Comparison of ENCODE assay signal across 9 cellular contexts in the genomic region with DNA sequence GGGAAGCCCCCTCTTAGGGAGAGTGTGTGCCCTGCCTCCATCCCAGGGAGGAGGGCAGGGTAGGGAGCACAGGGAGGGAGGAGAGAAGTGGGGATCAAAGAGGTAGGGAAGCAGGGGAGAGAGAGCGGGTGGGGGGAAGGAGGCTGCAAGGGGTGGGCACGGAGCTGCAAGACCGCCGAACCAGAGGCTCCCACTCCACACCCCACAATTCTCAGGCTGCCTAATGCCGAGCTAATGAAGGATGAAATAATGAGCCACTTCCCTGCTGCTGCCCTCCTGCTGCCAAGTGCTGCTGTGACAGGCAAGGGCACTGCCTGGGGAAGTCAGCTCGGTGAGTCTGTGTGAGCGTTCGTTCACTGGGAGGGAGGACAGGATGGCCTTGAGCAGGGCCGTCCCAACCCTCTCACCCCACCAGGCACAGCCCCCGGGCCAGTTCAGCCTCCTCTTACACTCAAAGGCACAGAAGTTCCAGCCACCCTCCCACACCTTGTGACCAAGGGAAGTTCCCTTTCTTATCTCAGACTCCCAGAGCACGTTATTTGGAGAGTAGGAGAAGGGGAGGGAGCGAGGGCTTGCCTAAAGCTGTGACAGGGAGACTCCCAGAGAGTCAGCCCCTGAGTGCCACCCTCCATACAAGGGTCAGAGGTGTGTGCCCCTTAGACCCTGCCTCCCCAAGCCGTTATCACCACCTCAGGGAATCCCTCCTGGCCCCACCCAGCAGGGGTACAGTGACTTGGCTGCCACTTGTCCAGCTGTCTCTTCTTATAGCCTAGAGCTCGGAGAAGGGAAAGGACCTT. TPM values are rescaled to one million over a fixed set of nuclear protein-coding genes. Genes with fewer than 3 reads are reported as not detected.
DNase-seq lines count a peak whose midpoint lies in the region; ATAC-seq, FAIRE-seq and TF ChIP-seq lines count a peak whose summit lies in the region.
"Had no signal": no experiment of that assay in that cellular context is flagged by ENCODE, and none has a peak within 500 bp of the region (broad histone marks: within the 10 kb centered on the region; RNA-seq: fewer than 3 reads in every experiment).

No MANE protein-coding gene starts in this region.

- BruUV-seq in Calu3 (replicated peaks; lab: Mats Ljungman, UMichigan) = no TSS peak

- no peaks in the 10 kb centered on the region for H3K79me2 ChIP-seq in keratinocyte (ENCODE audit: control insufficient read depth, insufficient read depth, low read length)

- H3K27ac ChIP-seq in keratinocyte (ENCODE audit: control insufficient read depth, insufficient read depth, low read length) (no peak overlapping the region), suprapubic skin (no peak overlapping the region)

- H3K9me1 ChIP-seq in keratinocyte (ENCODE audit: control insufficient read depth, extremely low read depth, insufficient read depth, low read length) = no peaks in the 10 kb centered on the region

- 41% methylated on average over 14 of the region's 14 CpGs for WGBS in suprapubic skin

- intact Hi-C loops in Calu3 (cut with micrococcal nuclease; ENCODE audit: unreplicated experiment) = no loop called here

- no peak overlapping the region for H2AFZ ChIP-seq in keratinocyte (ENCODE audit: control insufficient read depth, low read length)

- H3K4me1 ChIP-seq in BE2C (no peaks in the 10 kb centered on the region), keratinocyte (ENCODE audit: control insufficient read depth, extremely low read depth, insufficient read depth, low read length) (peaks cover 10% of the 10 kb centered on the region), suprapubic skin (peaks cover 12% of the 10 kb centered on the region)

- no peak for TF ChIP-seq EP300 in suprapubic skin (IDR thresholded peaks at IDR 0.05)

- peaks cover 20% of the 10 kb centered on the region for H3K4me1 Mint-ChIP-seq in HFFc6 (ENCODE audit: low read depth)
- H3K4me1 Mint-ChIP-seq in activated naive CD8-positive, alpha-beta T cell treated with anti-CD3 and anti-CD28 coated beads, Interleukin-2, amount 50 U/mL, for 24 hours = peaks cover 13% of the 10 kb centered on the region
- H3K4me1 Mint-ChIP-seq in Calu3 (ENCODE audit: low read depth, unreplicated experiment) = no peaks in the 10 kb centered on the region

- H3K36me3 ChIP-seq in BE2C (no peaks in the 10 kb centered on the region), keratinocyte (ENCODE audit: control insufficient read depth in 2 of 2, extremely low read depth in 1 of 2, insufficient read depth in 2 of 2, low read length in 2 of 2) (no peaks in the 10 kb centered on the region), suprapubic skin (no peaks in the 10 kb centered on the region)

- dilution Hi-C loops in keratinocyte (cut with MboI; ENCODE audit: extremely low pct_ligation_motif_present, low sequenced_read_pairs) = no loop called here

- H3K4me3 ChIP-seq in BE2C (ENCODE audit: low read depth, low read length) = no peak overlapping the region; the same call in 1 of the 2 replicates
- no peak overlapping the region for H3K4me3 ChIP-seq in keratinocyte (ENCODE audit: control insufficient read depth in 2 of 3, extremely low read depth in 1 of 3, insufficient read depth in 2 of 3, low read depth in 1 of 3, low read length in 3 of 3)
- H3K4me3 ChIP-seq in suprapubic skin = no peak overlapping the region

- ATAC-seq in activated naive CD8-positive, alpha-beta T cell treated with anti-CD3 and anti-CD28 coated beads, Interleukin-2, amount 50 U/mL, for 24 hours = peak; percentile 42
- ATAC-seq in HG03442 (IDR thresholded peaks at IDR 0.05; ENCODE audit: unreplicated experiment) = no peak

- CTCF ChIA-PET in Calu3 (lab: Charles Lee) = interaction anchor here (0.6 to 0.7 kb wide), 3 partner anchors 30 to 47 kb away, joined by 3 read pairs; no protein-coding TSS in a partner anchor

- no peaks in the 10 kb centered on the region for H3K36me3 Mint-ChIP-seq in HFFc6 (ENCODE audit: low read depth)
- H3K36me3 Mint-ChIP-seq in activated naive CD8-positive, alpha-beta T cell treated with anti-CD3 and anti-CD28 coated beads, Interleukin-2, amount 50 U/mL, for 24 hours (ENCODE audit: low read depth) = no peaks in the 10 kb centered on the region
- peaks cover 5% of the 10 kb centered on the region for H3K36me3 Mint-ChIP-seq in Calu3 (ENCODE audit: insufficient read depth, unreplicated experiment)

- H3K4me3 Mint-ChIP-seq in HFFc6 (no peak overlapping the region), Calu3 (ENCODE audit: low read depth, unreplicated experiment) (no peak overlapping the region)
- no peak overlapping the region for H3K4me3 Mint-ChIP-seq in activated naive CD8-positive, alpha-beta T cell treated with anti-CD3 and anti-CD28 coated beads, Interleukin-2, amount 50 U/mL, for 24 hours
- H3K4me3 Mint-ChIP-seq: activated naive CD8-positive, alpha-beta T cell had no signal

- H3K9me3 Mint-ChIP-seq in HFFc6 = no peaks in the 10 kb centered on the region
- no peaks in the 10 kb centered on the region for H3K9me3 Mint-ChIP-seq in activated naive CD8-positive, alpha-beta T cell treated with anti-CD3 and anti-CD28 coated beads, Interleukin-2, amount 50 U/mL, for 24 hours
- no peaks in the 10 kb centered on the region for H3K9me3 Mint-ChIP-seq in Calu3 (ENCODE audit: low read depth, unreplicated experiment)

- H3K9me3 ChIP-seq in BE2C (no peaks in the 10 kb centered on the region), keratinocyte (ENCODE audit: control insufficient read depth, low read depth, low read length) (no peaks in the 10 kb centered on the region), suprapubic skin (no peaks in the 10 kb centered on the region)

- no peak overlapping the region for H3K9ac ChIP-seq in keratinocyte (ENCODE audit: control insufficient read depth, extremely low read depth, insufficient read depth, low read length)

- H3K27ac Mint-ChIP-seq in HFFc6 (no peak overlapping the region), Calu3 (ENCODE audit: unreplicated experiment) (no peak overlapping the region)
- no peak overlapping the region for H3K27ac Mint-ChIP-seq in activated naive CD8-positive, alpha-beta T cell treated with anti-CD3 and anti-CD28 coated beads, Interleukin-2, amount 50 U/mL, for 24 hours
- H3K27ac Mint-ChIP-seq: activated naive CD8-positive, alpha-beta T cell had no signal

- H3K27me3 ChIP-seq in BE2C (no peaks in the 10 kb centered on the region), keratinocyte (ENCODE audit: control insufficient read depth, extremely low read depth, insufficient read depth, low read length) (no peaks in the 10 kb centered on the region), suprapubic skin (no peaks in the 10 kb centered on the region)

- peak; percentile 28 for TF ChIP-seq CTCF in BE2C (IDR thresholded peaks at IDR 0.05; ENCODE audit: low read depth, low read length)
- TF ChIP-seq CTCF in HFFc6 (IDR thresholded peaks at IDR 0.05) = peak; percentile 41
- TF ChIP-seq CTCF in keratinocyte (optimal IDR thresholded peaks at IDR 0.05 in 1 of 3, IDR thresholded peaks at IDR 0.05 in 1 of 3, conservative IDR thresholded peaks at IDR 0.05 in 1 of 3; ENCODE audit: extremely low read depth in 1 of 3, insufficient read depth in 2 of 3, low read length in 3 of 3) = peak in 1 of 3 experiments; percentile 37
- TF ChIP-seq CTCF in suprapubic skin (IDR thresholded peaks at IDR 0.05) = peak in 1 of 2 donors; percentile 21
- no peak for TF ChIP-seq CTCF in Calu3 (IDR thresholded peaks at IDR 0.05; ENCODE audit: unreplicated experiment)

- no peak for TF ChIP-seq POLR2A in suprapubic skin (IDR thresholded peaks at IDR 0.05)

- H3K4me2 ChIP-seq in keratinocyte (ENCODE audit: control insufficient read depth, extremely low read depth, insufficient read depth, low read depth, low read length) = peak overlapping the region; percentile 3

- H3K27me3 Mint-ChIP-seq in HFFc6 (ENCODE audit: insufficient read depth) = no peaks in the 10 kb centered on the region; the same call in 1 of the 2 replicates
- H3K27me3 Mint-ChIP-seq in activated naive CD8-positive, alpha-beta T cell treated with anti-CD3 and anti-CD28 coated beads, Interleukin-2, amount 50 U/mL, for 24 hours = no peaks in the 10 kb centered on the region
- H3K27me3 Mint-ChIP-seq in Calu3 (ENCODE audit: unreplicated experiment) = no peaks in the 10 kb centered on the region
- H3K27me3 Mint-ChIP-seq: activated naive CD8-positive, alpha-beta T cell had no signal

- DNase-seq in BE2C (peak; percentile 34), HFFc6 (peak; percentile 27), keratinocyte (ENCODE audit: low read depth, low spot score) (no peak), suprapubic skin (ENCODE audit: low spot score in 2 of 2) (no peak), Calu3 (no peak)
- DNase-seq in activated naive CD8-positive, alpha-beta T cell treated with anti-CD3 and anti-CD28 coated beads, Interleukin-2, amount 50 U/mL, for 24 hours = no peak
- no peak for DNase-seq in central memory CD4-positive, alpha-beta T cell

- no peaks in the 10 kb centered on the region for H4K20me1 ChIP-seq in keratinocyte (ENCODE audit: control insufficient read depth, extremely low read depth, insufficient read depth, low read length)

- no peak for FAIRE-seq in keratinocyte (lab: Jason Lieb, UNC)

RNA-seq across cellular contexts. Expression of gene GLYCTK, which starts 12.4 kb away (rescaled TPM):
- polyA plus RNA-seq in BE2C (2012; ENCODE audit: insufficient read depth, insufficient read length, low read depth) = 27.8 TPM
- total RNA-seq in HFFc6 (2021; fragmentation: NEBNext Ultra II Directional; extraction: Animal tissue kit (Norgen Biotek cat#: 25700)) = 1 to 10 TPM; 7.0 to 9.9 (median 8.7) TPM
- polyA plus RNA-seq in keratinocyte = 4.9 to 5.7 TPM (median 5.0 TPM) in 3 replicates
- polyA plus RNA-seq in keratinocyte (2011; ENCODE audit: low read depth) = 0.39 TPM
- polyA plus RNA-seq in keratinocyte (2011; cell fraction: cytosol; rRNA removed) = 1.8 and 3.3 TPM in 2 replicates
- polyA plus RNA-seq in keratinocyte (2011; cell fraction: nucleus; rRNA removed) = 12.1 and 14.6 TPM in 2 replicates
- polyA plus RNA-seq in keratinocyte (2012; ENCODE audit: low replicate concordance) = 1.4 and 4.6 TPM in 2 replicates
- 4.5 to 5.3 TPM (median 5.2 TPM) in 3 replicates for polyA minus RNA-seq in keratinocyte
- 4.8 TPM for polyA minus RNA-seq in keratinocyte (2011; cell fraction: cytosol; rRNA and poly(A)+ RNA removed)
- 4.6 and 4.7 TPM in 2 replicates for polyA minus RNA-seq in keratinocyte (2011; cell fraction: nucleus; rRNA and poly(A)+ RNA removed)
- total RNA-seq in suprapubic skin = 10 to 100 TPM in 1 of 4 donors, 1 to 10 TPM in 3; 2.6 to 11.9 (median 6.4) TPM
- 9.4 and 10.7 TPM in 2 replicates for total RNA-seq in Calu3 (2022)

RNA-seq across cellular contexts. Expression of gene DNAH1, which starts 16.1 kb away (rescaled TPM):
- polyA plus RNA-seq in BE2C (2012; ENCODE audit: insufficient read depth, insufficient read length, low read depth) = 3.7 TPM
- total RNA-seq in HFFc6 (2021; fragmentation: NEBNext Ultra II Directional; extraction: Animal tissue kit (Norgen Biotek cat#: 25700)) = 1 to 10 TPM; 1.4 to 2.1 (median 1.8) TPM
- polyA plus RNA-seq in keratinocyte = 0.33 to 1.1 TPM (median 0.70 TPM) in 3 replicates
- polyA plus RNA-seq in keratinocyte (2011; ENCODE audit: low read depth) = 0.59 TPM
- polyA plus RNA-seq in keratinocyte (2011; cell fraction: cytosol; rRNA removed) = 0.44 and 0.47 TPM in 2 replicates
- polyA plus RNA-seq in keratinocyte (2011; cell fraction: nucleus; rRNA removed) = 5.2 and 8.3 TPM in 2 replicates
- 0.38 and 1.1 TPM in 2 replicates for polyA plus RNA-seq in keratinocyte (2012; ENCODE audit: low replicate concordance)
- 1.5 to 6.2 TPM (median 3.7 TPM) in 3 replicates for polyA minus RNA-seq in keratinocyte
- polyA minus RNA-seq in keratinocyte (2011; cell fraction: cytosol; rRNA and poly(A)+ RNA removed) = 0.58 TPM
- 2.4 and 4.2 TPM in 2 replicates for polyA minus RNA-seq in keratinocyte (2011; cell fraction: nucleus; rRNA and poly(A)+ RNA removed)
- total RNA-seq in suprapubic skin (10 to 100 TPM in 1 of 4 donors, 1 to 10 TPM in 3; 3.4 to 10.1 (median 7.7) TPM), Calu3 (2022) (10.2 and 13.1 TPM in 2 replicates)

RNA-seq across cellular contexts. Expression of gene WDR82, which starts 21.6 kb away (rescaled TPM):
- 64.6 TPM for polyA plus RNA-seq in BE2C (2012; ENCODE audit: insufficient read depth, insufficient read length, low read depth)
- 10 to 100 TPM; 55.2 to 62.0 (median 58.6) TPM for total RNA-seq in HFFc6 (2021; fragmentation: NEBNext Ultra II Directional; extraction: Animal tissue kit (Norgen Biotek cat#: 25700))
- polyA plus RNA-seq in keratinocyte = 53.1 to 75.1 TPM (median 74.4 TPM) in 3 replicates
- polyA plus RNA-seq in keratinocyte (2011; ENCODE audit: low read depth) = 21.7 TPM
- polyA plus RNA-seq in keratinocyte (2011; cell fraction: cytosol; rRNA removed) = 41.5 and 63.2 TPM in 2 replicates
- polyA plus RNA-seq in keratinocyte (2011; cell fraction: nucleus; rRNA removed) = 44.9 and 48.6 TPM in 2 replicates
- 36.5 and 62.0 TPM in 2 replicates for polyA plus RNA-seq in keratinocyte (2012; ENCODE audit: low replicate concordance)
- polyA minus RNA-seq in keratinocyte = 44.0 to 86.1 TPM (median 63.8 TPM) in 3 replicates
- 39.5 TPM for polyA minus RNA-seq in keratinocyte (2011; cell fraction: cytosol; rRNA and poly(A)+ RNA removed)
- polyA minus RNA-seq in keratinocyte (2011; cell fraction: nucleus; rRNA and poly(A)+ RNA removed) = 28.3 and 53.8 TPM in 2 replicates
- total RNA-seq in suprapubic skin (10 to 100 TPM; 46.7 to 57.6 (median 52.5) TPM), Calu3 (2022) (55.4 and 59.7 TPM in 2 replicates)

RNA-seq across cellular contexts. Expression of gene PPM1M, which starts 54.5 kb away (rescaled TPM):
- 5.6 TPM for polyA plus RNA-seq in BE2C (2012; ENCODE audit: insufficient read depth, insufficient read length, low read depth)
- 10 to 100 TPM; 20.8 to 23.4 (median 20.9) TPM for total RNA-seq in HFFc6 (2021; fragmentation: NEBNext Ultra II Directional; extraction: Animal tissue kit (Norgen Biotek cat#: 25700))
- 6.4 to 8.0 TPM (median 6.5 TPM) in 3 replicates for polyA plus RNA-seq in keratinocyte
- 3.3 TPM for polyA plus RNA-seq in keratinocyte (2011; ENCODE audit: low read depth)
- polyA plus RNA-seq in keratinocyte (2011; cell fraction: cytosol; rRNA removed) = 4.8 and 6.3 TPM in 2 replicates
- polyA plus RNA-seq in keratinocyte (2011; cell fraction: nucleus; rRNA removed) = 10.4 and 10.6 TPM in 2 replicates
- polyA plus RNA-seq in keratinocyte (2012; ENCODE audit: low replicate concordance) = 2.6 and 5.5 TPM in 2 replicates
- 7.5 to 11.3 TPM (median 10.0 TPM) in 3 replicates for polyA minus RNA-seq in keratinocyte
- polyA minus RNA-seq in keratinocyte (2011; cell fraction: cytosol; rRNA and poly(A)+ RNA removed) = 9.0 TPM
- polyA minus RNA-seq in keratinocyte (2011; cell fraction: nucleus; rRNA and poly(A)+ RNA removed) = 2.0 and 3.7 TPM in 2 replicates
- total RNA-seq in suprapubic skin = 10 to 100 TPM in 3 of 4 donors, 1 to 10 TPM in 1; 10.0 to 17.5 (median 11.3) TPM
- total RNA-seq in Calu3 (2022) = 6.5 and 7.1 TPM in 2 replicates

Comparison
In these comparisons a context has a peak if more than half of its experiments do, and no peak if none do; other contexts are left out.
1. DNase-seq: peak in BE2C (single experiment) and HFFc6 (single experiment); none in activated naive CD8-positive, alpha-beta T cell treated with anti-CD3 and anti-CD28 coated beads, Interleukin-2, amount 50 U/mL, for 24 hours (single experiment), keratinocyte (single experiment), central memory CD4-positive, alpha-beta T cell (single experiment), suprapubic skin (0 of 2) and Calu3 (single experiment).